Comparison of ENCODE assay signal across 9 cellular contexts in the genomic region with DNA sequence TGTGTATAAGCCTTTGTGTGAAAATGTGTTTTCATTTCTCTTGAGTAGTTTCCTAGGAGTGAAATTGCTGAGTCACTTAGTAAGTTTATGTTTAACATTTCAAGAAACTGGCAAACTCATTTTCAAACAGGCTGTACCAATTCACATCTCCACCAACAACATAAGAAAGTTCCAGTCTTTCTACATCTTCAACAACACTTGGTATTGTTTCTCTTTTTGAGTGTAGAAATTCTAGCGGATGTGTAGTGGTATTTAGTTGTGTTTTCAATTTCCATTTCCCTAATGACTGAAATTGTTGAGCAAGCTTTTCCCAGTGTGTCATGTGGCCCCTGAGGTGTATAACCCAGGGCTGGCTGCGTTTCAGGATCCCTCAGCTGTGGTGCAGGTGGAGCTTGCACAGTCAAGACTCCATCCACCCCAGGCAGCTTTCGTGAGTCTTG.
A peak's percentile ranks its signal among the peaks of the same experiment; 100 is the strongest.
DNase-seq lines count a peak whose midpoint lies in the region; ATAC-seq and TF ChIP-seq lines count a peak whose summit lies in the region.
"Had no signal": no experiment of that assay in that cellular context is flagged by ENCODE, and none has a peak within 500 bp of the region (broad histone marks: within the 10 kb centered on the region; RNA-seq: fewer than 3 reads in every experiment).

No MANE protein-coding gene starts in this region.

- no peaks in the 10 kb centered on the region for H4K20me1 ChIP-seq in fibroblast of lung (ENCODE audit: control insufficient read depth, extremely low read depth, insufficient read depth, low read length)

- ATAC-seq in GM18505 (IDR thresholded peaks at IDR 0.05; ENCODE audit: unreplicated experiment) (peak; percentile 94), GM21367 (IDR thresholded peaks at IDR 0.05; ENCODE audit: unreplicated experiment) (peak; percentile 94), HG03354 (IDR thresholded peaks at IDR 0.05; ENCODE audit: poor library complexity, severe bottlenecking, unreplicated experiment) (peak; percentile 91)

- H3K9me3 ChIP-seq in fibroblast of lung (ENCODE audit: control insufficient read depth, insufficient read depth, low read depth, low read length), result no peaks in the 10 kb centered on the region
- H3K9me3 ChIP-seq in WERI-Rb-1 (ENCODE audit: severe bottlenecking), result peaks cover 12% of the 10 kb centered on the region

- peak in 1 of 2 donors; percentile 23 for DNase-seq in fibroblast of lung (ENCODE audit: low read depth in 2 of 2)
- no peak for DNase-seq in COLO668 (lab: John Stamatoyannopoulos, UW; ENCODE audit: unreplicated experiment)
- DNase-seq in WERI-Rb-1, result no peak
- DNase-seq in CD1c-positive myeloid dendritic cell (ENCODE audit: extremely low spot score), result no peak
- no peak for DNase-seq in GOT3 (lab: John Stamatoyannopoulos, UW)
- DNase-seq: HFFc6 had no signal

- H3K27me3 ChIP-seq in fibroblast of lung (ENCODE audit: control insufficient read depth, insufficient read depth, low read length) (no peaks in the 10 kb centered on the region), WERI-Rb-1 (ENCODE audit: insufficient read depth, low read depth, severe bottlenecking) (no peaks in the 10 kb centered on the region)

- H3K9ac ChIP-seq in fibroblast of lung (ENCODE audit: insufficient read depth, low read length), result no peak overlapping the region

- no peaks in the 10 kb centered on the region for H3K36me3 ChIP-seq in fibroblast of lung (ENCODE audit: control insufficient read depth, insufficient read depth, low read length)
- H3K36me3 ChIP-seq in WERI-Rb-1, result no peaks in the 10 kb centered on the region

- TF ChIP-seq CTCF in fibroblast of lung (conservative IDR thresholded peaks at IDR 0.05 in 1 of 2, IDR thresholded peaks at IDR 0.05 in 1 of 2; ENCODE audit: low read depth in 1 of 2, low read length in 2 of 2) (no peak), WERI-Rb-1 (IDR thresholded peaks at IDR 0.05; ENCODE audit: low read depth, low read length) (no peak)

- no peak overlapping the region for H3K4me3 ChIP-seq in fibroblast of lung (replicated peaks in 1 of 4; ENCODE audit: control extremely low read depth in 1 of 4, insufficient read depth in 1 of 4, low read depth in 3 of 4, low read length in 4 of 4)
- no peak overlapping the region for H3K4me3 ChIP-seq in WERI-Rb-1 (ENCODE audit: low read depth, low read length)

- H2AFZ ChIP-seq in fibroblast of lung (ENCODE audit: low read length), result peak overlapping the region; percentile 12

- TF ChIP-seq POLR2A in GM18505 (IDR thresholded peaks at IDR 0.05; ENCODE audit: borderline replicate concordance, extremely low read depth, insufficient read depth, insufficient read length), result no peak

- H3K79me2 ChIP-seq in fibroblast of lung (ENCODE audit: control insufficient read depth, insufficient read depth, low read length), result no peaks in the 10 kb centered on the region

- no peak overlapping the region for H3K4me2 ChIP-seq in fibroblast of lung (ENCODE audit: extremely low read depth, insufficient read depth, low read length)

- H3K27ac ChIP-seq in fibroblast of lung (ENCODE audit: insufficient read depth, low read length) (no peak overlapping the region), WERI-Rb-1 (no peak overlapping the region)

- H3K4me1 ChIP-seq in fibroblast of lung (ENCODE audit: control insufficient read depth, extremely low read depth, insufficient read depth, low read length), result peaks cover 3% of the 10 kb centered on the region
